9 cellular contexts compared by ENCODE assay signal in the genomic region with DNA sequence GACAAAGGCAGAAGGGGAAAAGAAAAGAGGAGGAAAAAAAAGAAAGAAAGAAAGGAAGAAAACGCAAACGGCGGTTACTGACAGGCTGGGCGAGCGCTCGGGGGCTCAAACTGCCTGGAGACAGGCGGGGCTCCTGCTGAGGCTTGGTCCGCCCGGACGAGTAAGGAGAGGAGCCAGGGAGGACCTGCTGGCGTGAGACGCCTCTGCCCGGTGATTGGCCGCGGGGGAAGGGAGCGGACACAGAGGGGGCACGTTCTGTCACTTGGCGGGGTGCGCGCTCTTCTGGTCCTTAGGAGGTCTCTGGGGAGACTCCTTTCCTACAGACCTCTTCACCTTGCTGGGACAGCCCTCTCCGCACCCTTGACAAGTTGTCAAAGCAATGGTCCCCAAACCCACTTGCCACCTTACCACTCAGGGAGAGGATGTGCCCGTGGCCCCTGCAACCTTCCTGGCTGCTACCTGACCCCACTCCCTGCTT. TPM values are rescaled to one million over a fixed set of nuclear protein-coding genes. Genes with fewer than 3 reads are reported as not detected.
A peak's percentile ranks its signal among the peaks of the same experiment; 100 is the strongest.
DNase-seq lines count a peak whose midpoint lies in the region; ATAC-seq, FAIRE-seq and TF ChIP-seq lines count a peak whose summit lies in the region.
"Had no signal": no experiment of that assay in that cellular context is flagged by ENCODE, and none has a peak within 500 bp of the region (broad histone marks: within the 10 kb centered on the region; RNA-seq: fewer than 3 reads in every experiment).

No MANE protein-coding gene starts in this region.

- peak; percentile 50 for ATAC-seq in GM21390 (IDR thresholded peaks at IDR 0.05; ENCODE audit: unreplicated experiment)
- ATAC-seq in activated T-helper 17 cell treated with anti-CD3 and anti-CD28 coated beads, Interleukin-2, amount 50 U/mL, for 72 hours (replicated peaks), result peak; percentile 48

- H3K4me1 ChIP-seq in right atrium auricular region (peaks cover 0 to 25% of the 10 kb centered on the region in 2 donors), small intestine (ENCODE audit: control insufficient read depth in 2 of 2, insufficient read depth in 1 of 2, low read depth in 1 of 2, low read length in 1 of 2) (peaks cover 0 to 6% of the 10 kb centered on the region in 2 donors)

- peak overlapping the region; percentile 97 for H3K27ac Mint-ChIP-seq in activated T-helper 17 cell treated with anti-CD3 and anti-CD28 coated beads, Interleukin-2, amount 50 U/mL, for 72 hours

- H3K27ac ChIP-seq in HL-60 (replicated peaks) (peak overlapping the region; percentile 96), right atrium auricular region (peak overlapping the region; percentile 95 to 96), small intestine (ENCODE audit: low read depth in 1 of 2, low read length in 1 of 2) (peak overlapping the region; percentile 58 to 99)

- H3K36me3 ChIP-seq in right atrium auricular region (no peaks in the 10 kb centered on the region), small intestine (ENCODE audit: control insufficient read depth in 2 of 2, insufficient read depth in 2 of 2, low read length in 2 of 2) (no peaks in the 10 kb centered on the region)

- H3K27me3 Mint-ChIP-seq in activated T-helper 17 cell treated with anti-CD3 and anti-CD28 coated beads, Interleukin-2, amount 50 U/mL, for 72 hours, result peaks cover 33% of the 10 kb centered on the region

- peak overlapping the region; percentile 78 for H3K4me3 ChIP-seq in HL-60 (replicated peaks; ENCODE audit: insufficient read depth, low read length)
- peak overlapping the region; percentile 73 to 78 for H3K4me3 ChIP-seq in right atrium auricular region
- H3K4me3 ChIP-seq in small intestine (ENCODE audit: low read depth in 1 of 2, low read length in 2 of 2), result peak overlapping the region; percentile 53 to 79

- H3K27me3 ChIP-seq in HL-60 (ENCODE audit: insufficient read depth, poor library complexity, severe bottlenecking) (no peaks in the 10 kb centered on the region), right atrium auricular region (no peaks in the 10 kb centered on the region), small intestine (ENCODE audit: control insufficient read depth in 2 of 2, insufficient read depth in 2 of 2, low read length in 2 of 2) (no peaks in the 10 kb centered on the region)

- H3K9me3 ChIP-seq in right atrium auricular region (no peaks in the 10 kb centered on the region), small intestine (ENCODE audit: control insufficient read depth, low read depth) (no peaks in the 10 kb centered on the region)

- TF ChIP-seq CTCF in HL-60 (IDR thresholded peaks at IDR 0.05; ENCODE audit: insufficient read depth, low read length) (no peak), right atrium auricular region (IDR thresholded peaks at IDR 0.05) (no peak)

- no peaks in the 10 kb centered on the region for H3K36me3 Mint-ChIP-seq in activated T-helper 17 cell treated with anti-CD3 and anti-CD28 coated beads, Interleukin-2, amount 50 U/mL, for 72 hours (ENCODE audit: low read depth)

- H3K4me3 Mint-ChIP-seq in activated T-helper 17 cell treated with anti-CD3 and anti-CD28 coated beads, Interleukin-2, amount 50 U/mL, for 72 hours, result peak overlapping the region; percentile 95

- DNase-seq in NCI-H2196 (lab: John Stamatoyannopoulos, UW; ENCODE audit: unreplicated experiment) (peak; percentile 91), NCI-H2196 treated with DMSO at 0.1 percent for 48 hours (lab: John Stamatoyannopoulos, UW; ENCODE audit: unreplicated experiment) (no peak), HL-60 (ENCODE audit: low read depth in 1 of 2, low spot score in 1 of 2) (no peak), right atrium auricular region (ENCODE audit: low spot score) (no peak), small intestine (no peak)
- no peak for DNase-seq in stimulated activated CD4-positive, alpha-beta T cell treated with anti-CD3 and anti-CD28 coated beads, Interleukin-15, amount 100 ng/mL, for 24 hours

- 0 to 1% (median 1%) methylated on average over 22 of the region's 22 CpGs for WGBS in small intestine, 3 donors

- peaks cover 16% of the 10 kb centered on the region for H3K4me1 Mint-ChIP-seq in activated T-helper 17 cell treated with anti-CD3 and anti-CD28 coated beads, Interleukin-2, amount 50 U/mL, for 72 hours

- H3K9me3 Mint-ChIP-seq in activated T-helper 17 cell treated with anti-CD3 and anti-CD28 coated beads, Interleukin-2, amount 50 U/mL, for 72 hours, result no peaks in the 10 kb centered on the region

- no peak for FAIRE-seq in small intestine (lab: Jason Lieb, UNC)

RNA-seq across cellular contexts. Expression of a gene that starts 0.8 kb away (rescaled TPM):
- 1 to 10 TPM in 1 of 2 donors, under 1 TPM in 1; 0.56 to 2.2 TPM for total RNA-seq in activated T-helper 17 cell treated with anti-CD3 and anti-CD28 coated beads, Interleukin-2, amount 50 U/mL, for 72 hours
- total RNA-seq in right atrium auricular region, result 10 to 100 TPM; 24.3 to 35.3 TPM
- 10 to 100 TPM in 1 of 3 donors, 1 to 10 TPM in 2; 1.6 to 13.5 (median 3.0) TPM for polyA plus RNA-seq in small intestine

RNA-seq across cellular contexts. Expression of a gene that starts 41.7 kb away (rescaled TPM):
- not detected for total RNA-seq in activated T-helper 17 cell treated with anti-CD3 and anti-CD28 coated beads, Interleukin-2, amount 50 U/mL, for 72 hours
- 1 to 10 TPM; 2.0 to 2.3 TPM for total RNA-seq in right atrium auricular region
- polyA plus RNA-seq in small intestine, result 100 to 1,000 TPM in 1 of 3 donors, 10 to 100 TPM in 2; 22.7 to 104 (median 40.3) TPM

RNA-seq across cellular contexts. Expression of a gene that starts 43.1 kb away (rescaled TPM):
- not detected for total RNA-seq in activated T-helper 17 cell treated with anti-CD3 and anti-CD28 coated beads, Interleukin-2, amount 50 U/mL, for 72 hours
- total RNA-seq in right atrium auricular region, result not detected
- polyA plus RNA-seq in small intestine, result not detected
- total RNA-seq: myocyte had no signal

Comparison
In these comparisons a context has a peak if more than half of its experiments do, and no peak if none do; other contexts are left out.
1. RNA of a gene that starts 0.8 kb away (total RNA-seq): 24.3 to 35.3 TPM in right atrium auricular region; 0.56 to 2.2 TPM in activated T-helper 17 cell treated with anti-CD3 and anti-CD28 coated beads, Interleukin-2, amount 50 U/mL, for 72 hours; every median in the first group is over 4 times any median in the second.
2. Peak in every context shown above with its lines, with median percentiles within 50 percentile points of each other: H3K27ac ChIP-seq and H3K4me3 ChIP-seq.